Comparison of ENCODE assay signal across 1 cellular context in genomic region chr5:43066799-43067741, GRCh38.
TF ChIP-seq lines count a peak whose summit lies in the region.

No MANE protein-coding gene starts in this region.

TF ChIP-seq in GM12878, 131 proteins besides CTCF, POLR2A, EP300 and RAD21 (continued from another document and continues in another):
- TF ChIP-seq IKZF1 (conservative IDR thresholded peaks at IDR 0.05) (peak; percentile 86; the same call in 1 of the 2 replicates), HCFC1 (IDR thresholded peaks at IDR 0.05; ENCODE audit: low read length) (peak; percentile 81), HSF1 (IDR thresholded peaks at IDR 0.05; ENCODE audit: low read depth, low read length) (peak; percentile 88), MXI1 (IDR thresholded peaks at IDR 0.05; ENCODE audit: low read depth, low read length) (0 out of 2 replicates have a peak, but pooled peaks have one; percentile 7), KAT2A (conservative IDR thresholded peaks at IDR 0.05; ENCODE audit: control insufficient read depth, low read depth, low read length) (no peak), MEF2A (IDR thresholded peaks at IDR 0.05; ENCODE audit: insufficient read depth, low read depth, low read length) (peak; percentile 62), SUZ12 (IDR thresholded peaks at IDR 0.05; ENCODE audit: unreplicated experiment) (no peak), CBFB (IDR thresholded peaks at IDR 0.05; ENCODE audit: low read depth) (no peak), SKIL (IDR thresholded peaks at IDR 0.05; ENCODE audit: low read depth, poor library complexity, severe bottlenecking) (peak; percentile 81), BRCA1 (IDR thresholded peaks at IDR 0.05; ENCODE audit: low read depth, low read length) (no peak), RAD51 (IDR thresholded peaks at IDR 0.05) (0 out of 2 replicates have a peak, but pooled peaks have one; percentile 11), NFXL1 (IDR thresholded peaks at IDR 0.05; ENCODE audit: borderline replicate concordance) (no peak), PKNOX1 (IDR thresholded peaks at IDR 0.05) (no peak), LARP7 (IDR thresholded peaks at IDR 0.05) (peak; percentile 85), PML (IDR thresholded peaks at IDR 0.05; ENCODE audit: low read length) (peak; percentile 85), BHLHE40 (IDR thresholded peaks at IDR 0.05; ENCODE audit: borderline replicate concordance in 1 of 2, low read depth in 2 of 2, low read length in 1 of 2) (peak in 1 of 2 experiments; percentile 56; a peak in 1 of 4 replicates), CBX5 (IDR thresholded peaks at IDR 0.05; ENCODE audit: low read depth) (no peak; the same call in 1 of the 2 replicates), ZNF24 (IDR thresholded peaks at IDR 0.05) (no peak), NFIC (IDR thresholded peaks at IDR 0.05; ENCODE audit: low read depth, low read length) (peak; percentile 54; the same call in 1 of the 2 replicates), BCL11A (IDR thresholded peaks at IDR 0.05; ENCODE audit: low read depth, low read length) (no peak), STAT3 (IDR thresholded peaks at IDR 0.05; ENCODE audit: low read depth, low read length) (no peak), TARDBP (IDR thresholded peaks at IDR 0.05; ENCODE audit: borderline replicate concordance) (no peak; the same call in 1 of the 2 replicates), RBBP5 (conservative IDR thresholded peaks at IDR 0.05) (no peak), TCF7 (IDR thresholded peaks at IDR 0.05; ENCODE audit: borderline replicate concordance) (no peak), HDGF (IDR thresholded peaks at IDR 0.05) (no peak), ASH2L (IDR thresholded peaks at IDR 0.05; ENCODE audit: borderline replicate concordance, low read depth) (no peak), NKRF (conservative IDR thresholded peaks at IDR 0.05) (peak; percentile 52; the same call in 1 of the 2 replicates), USF2 (IDR thresholded peaks at IDR 0.05; ENCODE audit: borderline replicate concordance, low read depth, low read length) (no peak), GABPA (IDR thresholded peaks at IDR 0.05; ENCODE audit: low read depth) (peak; percentile 86), E4F1 (IDR thresholded peaks at IDR 0.05; ENCODE audit: borderline replicate concordance, partially characterized antibody) (no peak), SMC3 (IDR thresholded peaks at IDR 0.05; ENCODE audit: borderline replicate concordance, low read length) (no peak), MEF2B (IDR thresholded peaks at IDR 0.05; ENCODE audit: partially characterized antibody, poor library complexity, severe bottlenecking) (no peak), YBX1 (IDR thresholded peaks at IDR 0.05) (no peak), NFYA (IDR thresholded peaks at IDR 0.05; ENCODE audit: borderline replicate concordance, low read depth, low read length) (no peak), CREB1 (IDR thresholded peaks at IDR 0.05; ENCODE audit: low read depth) (peak; percentile 70; the same call in 1 of the 2 replicates), TBL1XR1 (IDR thresholded peaks at IDR 0.05; ENCODE audit: low read depth, low read length) (peak; percentile 49; the same call in 1 of the 2 replicates), ETV6 (conservative IDR thresholded peaks at IDR 0.05 in 1 of 2, IDR thresholded peaks at IDR 0.05 in 1 of 2; ENCODE audit: borderline replicate concordance in 1 of 2, low read depth in 1 of 2) (peak in 1 of 2 experiments; percentile 86; a peak in 2 of 4 replicates), RCOR1 (conservative IDR thresholded peaks at IDR 0.05; ENCODE audit: low read depth, low read length) (no peak), ZBED1 (IDR thresholded peaks at IDR 0.05; ENCODE audit: borderline replicate concordance) (no peak), RUNX3 (IDR thresholded peaks at IDR 0.05; ENCODE audit: low read length) (peak; percentile 88), PRDM15 (CRISPR knock-in tag; IDR thresholded peaks at IDR 0.05) (no peak), BMI1 (IDR thresholded peaks at IDR 0.05; ENCODE audit: borderline replicate concordance) (no peak), NR2C2 (IDR thresholded peaks at IDR 0.05; ENCODE audit: borderline replicate concordance, control insufficient read depth, insufficient read length, low read depth) (no peak), ZNF622 (IDR thresholded peaks at IDR 0.05) (no peak), ZZZ3 (IDR thresholded peaks at IDR 0.05; ENCODE audit: control insufficient read depth, insufficient read length, low read depth) (no peak), E2F4 (IDR thresholded peaks at IDR 0.05; ENCODE audit: low read depth, low read length) (no peak), USF1 (IDR thresholded peaks at IDR 0.05; ENCODE audit: borderline replicate concordance, extremely low read length, insufficient read depth, low read depth, low read length) (no peak), YY1 (IDR thresholded peaks at IDR 0.05; ENCODE audit: low read depth, low read length) (0 out of 2 replicates have a peak, but pooled peaks have one; percentile 42)
